28 cellular contexts compared by ENCODE assay signal in genomic region chr17:14750866-14751265, GRCh38.
"Had no signal": no experiment of that assay in that cellular context is flagged by ENCODE, and none has a peak within 500 bp of the region (broad histone marks: within the 10 kb centered on the region; RNA-seq: fewer than 3 reads in every experiment).

No MANE protein-coding gene starts in this region.

- H3K27ac ChIP-seq: stomach, suprapubic skin, testis, thoracic aorta, thyroid gland, tibial artery, tibial nerve, transverse colon, upper lobe of left lung, upper lobe of right lung, uterus, vagina had no signal

- H3K4me1 ChIP-seq: stomach, suprapubic skin, testis, thyroid gland, tibial artery, tibial nerve, transverse colon, upper lobe of right lung, uterus, vagina had no signal

- H3K4me3 Mint-ChIP-seq: stimulated activated effector memory CD8-positive, alpha-beta T cell treated with anti-CD3 and anti-CD28 coated beads, Interleukin-12 subunit alpha, Interleukin-12 subunit beta, amount 100 ng/mL, for 72 hours; stimulated activated memory B cell treated with anti-CD40 and anti-IgM and Interleukin-4, amounts not matched to agents 10 μg/mL and 1 μg/mL and 100 μg/mL, for 72 hours; stimulated activated naive B cell treated with anti-CD40 and anti-IgM and Interleukin-4, amounts not matched to agents 10 μg/mL and 1 μg/mL and 100 μg/mL, for 72 hours; stimulated activated naive CD8-positive, alpha-beta T cell treated with anti-CD3 and anti-CD28 coated beads, Interleukin-15, amount 100 ng/mL, for 72 hours; stimulated activated naive CD8-positive, alpha-beta T cell treated with anti-CD3 and anti-CD28 coated beads, Interleukin-15, Interleukin-2, amounts not matched to agents 100 ng/mL and 50 ng/mL, for 24 hours; type B pancreatic cell had no signal

- H3K27me3 ChIP-seq: stomach, testis, thyroid gland, tibial artery, tibial nerve, transverse colon, upper lobe of left lung, upper lobe of right lung, uterus, vagina had no signal

- ATAC-seq: stimulated activated effector memory CD8-positive, alpha-beta T cell treated with anti-CD3 and anti-CD28 coated beads, Interleukin-12 subunit alpha, Interleukin-12 subunit beta, amount 100 ng/mL, for 72 hours; stimulated activated memory B cell treated with anti-CD40 and anti-IgM and Interleukin-4, amounts not matched to agents 10 μg/mL and 1 μg/mL and 100 μg/mL, for 72 hours; stimulated activated naive B cell treated with anti-CD40 and anti-IgM and Interleukin-4, amounts not matched to agents 10 μg/mL and 1 μg/mL and 100 μg/mL, for 72 hours; stimulated activated naive CD8-positive, alpha-beta T cell treated with anti-CD3 and anti-CD28 coated beads, Interleukin-15, amount 100 ng/mL, for 72 hours; stimulated activated naive CD8-positive, alpha-beta T cell treated with anti-CD3 and anti-CD28 coated beads, Interleukin-15, Interleukin-2, amounts not matched to agents 100 U/mL and 50 U/mL, for 24 hours; upper lobe of right lung had no signal

- H3K4me1 Mint-ChIP-seq: stimulated activated memory B cell treated with anti-CD40 and anti-IgM and Interleukin-4, amounts not matched to agents 10 μg/mL and 1 μg/mL and 100 μg/mL, for 72 hours had no signal

- H3K36me3 Mint-ChIP-seq: stimulated activated effector memory CD8-positive, alpha-beta T cell treated with anti-CD3 and anti-CD28 coated beads, Interleukin-12 subunit alpha, Interleukin-12 subunit beta, amount 100 ng/mL, for 72 hours; stimulated activated memory B cell treated with anti-CD40 and anti-IgM and Interleukin-4, amounts not matched to agents 10 μg/mL and 1 μg/mL and 100 μg/mL, for 72 hours; type B pancreatic cell had no signal

- DNase-seq: stimulated activated CD4-positive, alpha-beta T cell treated with anti-CD3 and anti-CD28 coated beads, Interleukin-2, amount 100 ng/mL, for 48 hours; stimulated activated CD4-positive, alpha-beta T cell treated with anti-CD3 and anti-CD28 coated beads, Interleukin-4, amount 100 ng/mL, for 1 hour; stimulated activated CD4-positive, alpha-beta T cell treated with anti-CD3 and anti-CD28 coated beads, Interleukin-4, amount 100 ng/mL, for 24 hours; stimulated activated CD4-positive, alpha-beta T cell treated with anti-CD3 and anti-CD28 coated beads, Interleukin-4, amount 100 ng/mL, for 4 hours; stimulated activated CD8-positive, alpha-beta memory T cell treated with anti-CD3 and anti-CD28 coated beads, Interleukin-4, amount 100 ng/mL, for 48 hours; stimulated activated naive B cell treated with anti-CD40 and anti-IgM and Interleukin-4, amounts not matched to agents 10 μg/mL and 1 μg/mL and 100 μg/mL, for 72 hours; stimulated activated naive CD4-positive, alpha-beta T cell; stimulated activated naive CD4-positive, alpha-beta T cell treated with Interleukin-2 at 50 U/mL for 16 hours; stimulated activated naive CD8-positive, alpha-beta T cell treated with anti-CD3 and anti-CD28 coated beads, Interleukin-15, amount 100 ng/mL, for 72 hours; stimulated activated naive CD8-positive, alpha-beta T cell treated with anti-CD3 and anti-CD28 coated beads, Interleukin-15, Interleukin-2, amounts not matched to agents 100 U/mL and 50 U/mL, for 24 hours; stomach; substantia nigra; testis; thyroid gland; tibial artery; transverse colon; trophoblast cell; upper lobe of left lung; upper lobe of right lung; uterus had no signal

- H3K36me3 ChIP-seq: stomach, suprapubic skin, thoracic aorta, thyroid gland, tibial artery, tibial nerve, transverse colon, upper lobe of left lung, upper lobe of right lung, uterus, vagina had no signal

- H3K4me3 ChIP-seq: stomach, suprapubic skin, testis, thoracic aorta, thyroid gland, tibial artery, tibial nerve, transverse colon, upper lobe of left lung, upper lobe of right lung, uterus, vagina had no signal

- H3K9me3 Mint-ChIP-seq: stimulated activated effector memory CD8-positive, alpha-beta T cell treated with anti-CD3 and anti-CD28 coated beads, Interleukin-12 subunit alpha, Interleukin-12 subunit beta, amount 100 ng/mL, for 72 hours; stimulated activated memory B cell treated with anti-CD40 and anti-IgM and Interleukin-4, amounts not matched to agents 10 μg/mL and 1 μg/mL and 100 μg/mL, for 72 hours; stimulated activated naive B cell treated with anti-CD40 and anti-IgM and Interleukin-4, amounts not matched to agents 10 μg/mL and 1 μg/mL and 100 μg/mL, for 72 hours; stimulated activated naive CD8-positive, alpha-beta T cell treated with anti-CD3 and anti-CD28 coated beads, Interleukin-15, amount 100 ng/mL, for 72 hours; stimulated activated naive CD8-positive, alpha-beta T cell treated with anti-CD3 and anti-CD28 coated beads, Interleukin-15, Interleukin-2, amounts not matched to agents 100 ng/mL and 50 ng/mL, for 24 hours had no signal

- H3K9me3 ChIP-seq: stomach, suprapubic skin, testis, thoracic aorta, thyroid gland, tibial artery, tibial nerve, transverse colon, upper lobe of left lung, upper lobe of right lung, uterus, vagina had no signal

- H3K27me3 Mint-ChIP-seq: stimulated activated naive CD8-positive, alpha-beta T cell treated with anti-CD3 and anti-CD28 coated beads, Interleukin-15, Interleukin-2, amounts not matched to agents 100 ng/mL and 50 ng/mL, for 24 hours had no signal

- H3K27ac Mint-ChIP-seq: stimulated activated effector memory CD8-positive, alpha-beta T cell treated with anti-CD3 and anti-CD28 coated beads, Interleukin-12 subunit alpha, Interleukin-12 subunit beta, amount 100 ng/mL, for 72 hours; stimulated activated memory B cell treated with anti-CD40 and anti-IgM and Interleukin-4, amounts not matched to agents 10 μg/mL and 1 μg/mL and 100 μg/mL, for 72 hours; stimulated activated naive B cell treated with anti-CD40 and anti-IgM and Interleukin-4, amounts not matched to agents 10 μg/mL and 1 μg/mL and 100 μg/mL, for 72 hours; stimulated activated naive CD8-positive, alpha-beta T cell treated with anti-CD3 and anti-CD28 coated beads, Interleukin-15, amount 100 ng/mL, for 72 hours; stimulated activated naive CD8-positive, alpha-beta T cell treated with anti-CD3 and anti-CD28 coated beads, Interleukin-15, Interleukin-2, amounts not matched to agents 100 ng/mL and 50 ng/mL, for 24 hours; type B pancreatic cell had no signal
